ENCODE assay signal across 10 cellular contexts in genomic region chr7:76428868-76429805, GRCh38. TPM values are rescaled to one million over a fixed set of nuclear protein-coding genes. Genes with fewer than 3 reads are reported as not detected.
A peak's percentile ranks its signal among the peaks of the same experiment; 100 is the strongest.
DNase-seq lines count a peak whose midpoint lies in the region; ATAC-seq and TF ChIP-seq lines count a peak whose summit lies in the region.
"Had no signal": no experiment of that assay in that cellular context is flagged by ENCODE, and none has a peak within 500 bp of the region (broad histone marks: within the 10 kb centered on the region; RNA-seq: fewer than 3 reads in every experiment).

No MANE protein-coding gene starts in this region.

- no peaks in the 10 kb centered on the region for H3K27me3 Mint-ChIP-seq in activated CD4-positive, alpha-beta T cell treated with anti-CD3 and anti-CD28 coated beads, Interleukin-2, amount 10 ng/mL, durations not matched to agents 24 days and 14 days

- H3K4me3 Mint-ChIP-seq in activated CD4-positive, alpha-beta T cell treated with anti-CD3 and anti-CD28 coated beads, Interleukin-2, amount 10 ng/mL, durations not matched to agents 24 days and 14 days = no peak overlapping the region

- ATAC-seq in GM21528 (IDR thresholded peaks at IDR 0.05; ENCODE audit: low FRiP score, unreplicated experiment) (no peak), GM19035 (IDR thresholded peaks at IDR 0.05; ENCODE audit: unreplicated experiment) (no peak)

- DNase-seq in fibroblast of gingiva (ENCODE audit: low read depth) (peak; percentile 38), osteoblast (ENCODE audit: insufficient read length, low spot score, missing footprints) (peak; percentile 80), H7 (no peak)
- DNase-seq in activated CD4-positive, alpha-beta T cell treated with anti-CD3 and anti-CD28 coated beads, Interleukin-2, amount 10 ng/mL, durations not matched to agents 24 days and 14 days = no peak
- DNase-seq: NCI-H446, ovary had no signal

- H4K20me1 ChIP-seq in osteoblast (ENCODE audit: insufficient read depth, low read length) = no peaks in the 10 kb centered on the region

- POLR2A ChIA-PET in HEK293 (lab: Yijun Ruan, JAX) = no interaction called here

- no peak overlapping the region for H3K27ac Mint-ChIP-seq in activated CD4-positive, alpha-beta T cell treated with anti-CD3 and anti-CD28 coated beads, Interleukin-2, amount 10 ng/mL, durations not matched to agents 24 days and 14 days

- H3K27me3 ChIP-seq in osteoblast (ENCODE audit: insufficient read depth, low read length) (no peaks in the 10 kb centered on the region), H7 (ENCODE audit: control insufficient read depth, insufficient read depth, low read length) (no peaks in the 10 kb centered on the region)
- H3K27me3 ChIP-seq: ovary had no signal

- intact Hi-C loops in activated CD4-positive, alpha-beta T cell treated with anti-CD3 and anti-CD28 coated beads, Interleukin-2, amount 10 ng/mL, durations not matched to agents 24 days and 14 days (cut with micrococcal nuclease) = no loop called here

- H3K36me3 Mint-ChIP-seq in activated CD4-positive, alpha-beta T cell treated with anti-CD3 and anti-CD28 coated beads, Interleukin-2, amount 10 ng/mL, durations not matched to agents 24 days and 14 days (ENCODE audit: low read depth) = no peaks in the 10 kb centered on the region

- H3K4me3 ChIP-seq in HEK293 (ENCODE audit: low read depth, low read length) = no peak overlapping the region
- H3K4me3 ChIP-seq in osteoblast (ENCODE audit: insufficient read depth, low read length) = no peak overlapping the region
- H3K4me3 ChIP-seq in H7 (ENCODE audit: insufficient read depth, low read depth, low read length) = no peak overlapping the region
- H3K4me3 ChIP-seq: ovary had no signal

- no peak for TF ChIP-seq CTCF in HEK293 (tag by site-specific recombination; IDR thresholded peaks at IDR 0.05)
- TF ChIP-seq CTCF in osteoblast (IDR thresholded peaks at IDR 0.05; ENCODE audit: extremely low read depth, low read depth, low read length) = no peak

- H3K79me2 ChIP-seq in osteoblast (ENCODE audit: insufficient read depth, low read length) = no peaks in the 10 kb centered on the region

- no peaks in the 10 kb centered on the region for H3K9me3 ChIP-seq in HEK293 (ENCODE audit: control insufficient read depth, insufficient read depth, low read depth, low read length)
- no peaks in the 10 kb centered on the region for H3K9me3 ChIP-seq in osteoblast (ENCODE audit: low read depth, low read length)
- H3K9me3 ChIP-seq: ovary had no signal

- no peaks in the 10 kb centered on the region for H3K9me3 Mint-ChIP-seq in activated CD4-positive, alpha-beta T cell treated with anti-CD3 and anti-CD28 coated beads, Interleukin-2, amount 10 ng/mL, durations not matched to agents 24 days and 14 days

- CTCF ChIA-PET in HEK293 (lab: Yijun Ruan, JAX) = no interaction called here

- H3K4me1 Mint-ChIP-seq in activated CD4-positive, alpha-beta T cell treated with anti-CD3 and anti-CD28 coated beads, Interleukin-2, amount 10 ng/mL, durations not matched to agents 24 days and 14 days = peaks cover 11% of the 10 kb centered on the region

- no peak overlapping the region for H2AFZ ChIP-seq in osteoblast (ENCODE audit: low read length)

- H3K36me3 ChIP-seq in HEK293 (ENCODE audit: control insufficient read depth in 2 of 2, insufficient read depth in 1 of 2, low read length in 2 of 2) (no peaks in the 10 kb centered on the region), osteoblast (ENCODE audit: insufficient read depth, low read length) (no peaks in the 10 kb centered on the region), H7 (replicated peaks; ENCODE audit: control insufficient read depth, insufficient read depth, low read length) (no peaks in the 10 kb centered on the region)
- H3K36me3 ChIP-seq: ovary had no signal

- H3K27ac ChIP-seq in HEK293 (ENCODE audit: extremely low read depth, low read depth, low read length) (no peak overlapping the region), osteoblast (ENCODE audit: low read depth, low read length) (no peak overlapping the region)
- H3K27ac ChIP-seq: ovary had no signal

- H3K4me2 ChIP-seq in osteoblast (ENCODE audit: insufficient read depth, low read length) = no peak overlapping the region

- H3K4me1 ChIP-seq in HEK293 (ENCODE audit: control insufficient read depth, insufficient read depth, low read length) = no peaks in the 10 kb centered on the region
- H3K4me1 ChIP-seq in osteoblast (ENCODE audit: insufficient read depth, low read length) = no peaks in the 10 kb centered on the region

TF ChIP-seq in HEK293, 187 proteins besides CTCF, POLR2A, EP300 and RAD21:
- TF ChIP-seq ZNF121 (tag by site-specific recombination; IDR thresholded peaks at IDR 0.05) = no peak
- peak; percentile 54; the same call in 1 of the 2 replicates for TF ChIP-seq ZNF449 (tag by site-specific recombination; IDR thresholded peaks at IDR 0.05)
TF ChIP-seq in HEK293: peak in this region for 1.

TF ChIP-seq in PFSK-1, 5 proteins besides CTCF, POLR2A, EP300 and RAD21:
- TF ChIP-seq REST (IDR thresholded peaks at IDR 0.05; ENCODE audit: insufficient read depth in 1 of 2, low read depth in 2 of 2, low read length in 2 of 2) = no peak
- TF ChIP-seq POLR2AphosphoS5 (IDR thresholded peaks at IDR 0.05; ENCODE audit: low read depth, low read length) = no peak
- TF ChIP-seq FOXP2 (optimal IDR thresholded peaks at IDR 0.05; ENCODE audit: borderline replicate concordance, extremely low read depth, extremely low read length, insufficient read depth) = peak; percentile 22
- no peak for TF ChIP-seq TAF1 (IDR thresholded peaks at IDR 0.05; ENCODE audit: borderline replicate concordance, insufficient read depth, low read length)
- no peak for TF ChIP-seq SIN3A (IDR thresholded peaks at IDR 0.05; ENCODE audit: borderline replicate concordance, insufficient read depth, low read length)

RNA-seq across cellular contexts. Expression of gene ZP3, which starts 4.4 kb away (rescaled TPM):
- polyA plus RNA-seq in PFSK-1 (2012; ENCODE audit: insufficient read length, low read depth) = 10.6 TPM
- 3.5 and 6.2 TPM in 2 replicates for total RNA-seq in osteoblast
- 5.3 and 6.9 TPM in 2 replicates for total RNA-seq in H7 (2014; rRNA removed; shearing (Covaris generic))
- 7.4 and 7.5 TPM in 2 replicates for total RNA-seq in activated CD4-positive, alpha-beta T cell treated with anti-CD3 and anti-CD28 coated beads, Interleukin-2, amount 10 ng/mL, durations not matched to agents 24 days and 14 days

RNA-seq across cellular contexts. Expression of gene SSC4D, which starts 19.6 kb away (rescaled TPM):
- 4.0 TPM for polyA plus RNA-seq in PFSK-1 (2012; ENCODE audit: insufficient read length, low read depth)
- 0.88 and 1.1 TPM in 2 replicates for total RNA-seq in osteoblast
- 19.6 and 25.5 TPM in 2 replicates for total RNA-seq in H7 (2014; rRNA removed; shearing (Covaris generic))
- 0.77 and 0.80 TPM in 2 replicates for total RNA-seq in activated CD4-positive, alpha-beta T cell treated with anti-CD3 and anti-CD28 coated beads, Interleukin-2, amount 10 ng/mL, durations not matched to agents 24 days and 14 days

RNA-seq across cellular contexts. Expression of gene DTX2, which starts 32.4 kb away (rescaled TPM):
- polyA plus RNA-seq in PFSK-1 (2012; ENCODE audit: insufficient read length, low read depth) = 27.2 TPM
- total RNA-seq in osteoblast = 11.5 and 14.5 TPM in 2 replicates
- 31.3 and 38.0 TPM in 2 replicates for total RNA-seq in H7 (2014; rRNA removed; shearing (Covaris generic))
- total RNA-seq in activated CD4-positive, alpha-beta T cell treated with anti-CD3 and anti-CD28 coated beads, Interleukin-2, amount 10 ng/mL, durations not matched to agents 24 days and 14 days = 23.7 and 26.3 TPM in 2 replicates

Comparison
In these comparisons a context has a peak if more than half of its experiments do, and no peak if none do; other contexts are left out.
1. DNase-seq: peak in fibroblast of gingiva (single experiment) and osteoblast (single experiment); none in H7 (single experiment) and activated CD4-positive, alpha-beta T cell treated with anti-CD3 and anti-CD28 coated beads, Interleukin-2, amount 10 ng/mL, durations not matched to agents 24 days and 14 days (single experiment).